Comparison of ENCODE assay signal across 18 cellular contexts in genomic region chr20:2260250-2260649, GRCh38. TPM values are rescaled to one million over a fixed set of nuclear protein-coding genes. Genes with fewer than 3 reads are reported as not detected.
A peak's percentile ranks its signal among the peaks of the same experiment; 100 is the strongest.
DNase-seq lines count a peak whose midpoint lies in the region; ATAC-seq, FAIRE-seq and TF ChIP-seq lines count a peak whose summit lies in the region.
"Had no signal": no experiment of that assay in that cellular context is flagged by ENCODE, and none has a peak within 500 bp of the region (broad histone marks: within the 10 kb centered on the region; RNA-seq: fewer than 3 reads in every experiment).

No MANE protein-coding gene starts in this region.

- H3K4me1 Mint-ChIP-seq in GM23338 = peaks cover 13% of the 10 kb centered on the region; the same call in 2 of the 3 replicates

- H3K4me2 ChIP-seq in GM23338 = no peak overlapping the region

- FAIRE-seq in small intestine (lab: Jason Lieb, UNC) = no peak
- FAIRE-seq: A549, GM12891 had no signal

- no peaks in the 10 kb centered on the region for H4K20me1 ChIP-seq in GM23338 (replicated peaks; ENCODE audit: insufficient read depth)

- DNase-seq in GM23338 (ENCODE audit: low spot score) = no peak
- peak; percentile 51 for DNase-seq in RPMI8226
- no peak for DNase-seq in esophagus squamous epithelium (lab: John Stamatoyannopoulos, UW)
- peak; percentile 13 for DNase-seq in small intestine
- DNase-seq in NK-92 (lab: John Stamatoyannopoulos, UW; ENCODE audit: unreplicated experiment) = no peak
- no peak for DNase-seq in NCI-H526 treated with DMSO at 0.1 percent for 48 hours (lab: John Stamatoyannopoulos, UW)
- DNase-seq: BE2C; CD4-positive, alpha-beta memory T cell; DMS79; GOT3; H9 had no signal

- H3K9me3 ChIP-seq in esophagus squamous epithelium (no peaks in the 10 kb centered on the region), small intestine (ENCODE audit: control insufficient read depth, low read depth) (no peaks in the 10 kb centered on the region)
- H3K9me3 ChIP-seq: A549, BE2C had no signal

- peaks cover 5% of the 10 kb centered on the region for H3K27me3 Mint-ChIP-seq in GM23338 (ENCODE audit: insufficient read depth, low read depth, poor library complexity)

- no peaks in the 10 kb centered on the region for H3K9me3 Mint-ChIP-seq in GM23338
- H3K9me3 Mint-ChIP-seq: CD4-positive, alpha-beta memory T cell; H9 had no signal

- 61 to 79% methylated on average over 5 to 9 of the region's 9 CpGs for WGBS in esophagus squamous epithelium, 2 donors
- WGBS in small intestine, 3 donors = 21 to 72% (median 37%) methylated on average over 9 of the region's 9 CpGs

- no peak for ATAC-seq in GM23338
- ATAC-seq in HG02870 (IDR thresholded peaks at IDR 0.05; ENCODE audit: unreplicated experiment) = no peak

- H3K27me3 ChIP-seq in GM23338 (ENCODE audit: insufficient read depth) (no peaks in the 10 kb centered on the region), esophagus squamous epithelium (no peaks in the 10 kb centered on the region), small intestine (ENCODE audit: control insufficient read depth in 2 of 2, insufficient read depth in 2 of 2, low read length in 2 of 2) (no peaks in the 10 kb centered on the region)
- H3K27me3 ChIP-seq: BE2C had no signal

- H3K79me2 ChIP-seq in GM23338 (replicated peaks; ENCODE audit: insufficient read depth) = no peaks in the 10 kb centered on the region

- no peaks in the 10 kb centered on the region for H3F3A ChIP-seq in GM23338 (replicated peaks; ENCODE audit: low read depth)

- no peaks in the 10 kb centered on the region; the same call in 1 of the 2 replicates for H3K4me1 ChIP-seq in GM23338 (ENCODE audit: insufficient read depth)
- peaks cover 0 to 42% (median 8%) of the 10 kb centered on the region in 3 donors for H3K4me1 ChIP-seq in esophagus squamous epithelium
- H3K4me1 ChIP-seq in small intestine (ENCODE audit: control insufficient read depth in 2 of 2, insufficient read depth in 1 of 2, low read depth in 1 of 2, low read length in 1 of 2) = no peaks in the 10 kb centered on the region
- H3K4me1 ChIP-seq: BE2C had no signal

- H3K27ac Mint-ChIP-seq in GM23338 = no peak overlapping the region
- H3K27ac Mint-ChIP-seq: CD4-positive, alpha-beta memory T cell had no signal

- TF ChIP-seq CTCF in GM23338 (conservative IDR thresholded peaks at IDR 0.05; ENCODE audit: low read depth in 2 of 2) (no peak), esophagus squamous epithelium (IDR thresholded peaks at IDR 0.05) (no peak)

- peak overlapping the region; percentile 47; the same call in 1 of the 2 replicates for H2AFZ ChIP-seq in GM23338

- H3K36me3 Mint-ChIP-seq in GM23338 (ENCODE audit: low read depth) = no peaks in the 10 kb centered on the region
- H3K36me3 Mint-ChIP-seq: CD4-positive, alpha-beta memory T cell had no signal

- H3K4me3 ChIP-seq in GM23338 (no peak overlapping the region), esophagus squamous epithelium (no peak overlapping the region), small intestine (ENCODE audit: low read depth in 1 of 2, low read length in 2 of 2) (no peak overlapping the region)
- H3K4me3 ChIP-seq: A549 had no signal

- no peak overlapping the region for H3K4me3 Mint-ChIP-seq in GM23338
- H3K4me3 Mint-ChIP-seq: CD4-positive, alpha-beta memory T cell; H9 had no signal

- no peaks in the 10 kb centered on the region for H3K9me2 ChIP-seq in GM23338 (ENCODE audit: insufficient read depth)

- intact Hi-C loops in esophagus squamous epithelium (cut with DNase I) = no loop called here

- no peak for TF ChIP-seq POLR2A in esophagus squamous epithelium (IDR thresholded peaks at IDR 0.05)

- no peaks in the 10 kb centered on the region for H3K36me3 ChIP-seq in GM23338 (ENCODE audit: insufficient read depth)
- H3K36me3 ChIP-seq in esophagus squamous epithelium = no peaks in the 10 kb centered on the region
- H3K36me3 ChIP-seq in small intestine (ENCODE audit: control insufficient read depth in 2 of 2, insufficient read depth in 2 of 2, low read length in 2 of 2) = no peaks in the 10 kb centered on the region
- H3K36me3 ChIP-seq: BE2C had no signal

- H3K27ac ChIP-seq in GM23338 (ENCODE audit: low read depth) (no peak overlapping the region), esophagus squamous epithelium (peak overlapping the region in 3 of 4 donors; percentile 57 to 80 (median 72)), small intestine (ENCODE audit: low read depth in 1 of 2, low read length in 1 of 2) (no peak overlapping the region)
- H3K27ac ChIP-seq: A549, C4-2B had no signal

TF ChIP-seq in GM23338, 12 proteins besides CTCF, POLR2A, EP300 and RAD21:
- TF ChIP-seq STAT1 (IDR thresholded peaks at IDR 0.05; ENCODE audit: unreplicated experiment) (no peak), JUNB (IDR thresholded peaks at IDR 0.05; ENCODE audit: unreplicated experiment) (no peak), CREB1 (CRISPR knock-in tag; IDR thresholded peaks at IDR 0.05; ENCODE audit: low read depth) (no peak), EZH2phosphoT487 (IDR thresholded peaks at IDR 0.05; ENCODE audit: unreplicated experiment) (no peak)
- TF ChIP-seq, protein P1, sequence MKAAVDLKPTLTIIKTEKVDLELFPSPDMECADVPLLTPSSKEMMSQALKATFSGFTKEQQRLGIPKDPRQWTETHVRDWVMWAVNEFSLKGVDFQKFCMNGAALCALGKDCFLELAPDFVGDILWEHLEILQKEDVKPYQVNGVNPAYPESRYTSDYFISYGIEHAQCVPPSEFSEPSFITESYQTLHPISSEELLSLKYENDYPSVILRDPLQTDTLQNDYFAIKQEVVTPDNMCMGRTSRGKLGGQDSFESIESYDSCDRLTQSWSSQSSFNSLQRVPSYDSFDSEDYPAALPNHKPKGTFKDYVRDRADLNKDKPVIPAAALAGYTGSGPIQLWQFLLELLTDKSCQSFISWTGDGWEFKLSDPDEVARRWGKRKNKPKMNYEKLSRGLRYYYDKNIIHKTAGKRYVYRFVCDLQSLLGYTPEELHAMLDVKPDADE (IDR thresholded peaks at IDR 0.05) = no peak

RNA-seq across cellular contexts. Expression of gene TGM3, which starts 35.6 kb away (rescaled TPM):
- total RNA-seq in GM23338 (2014; rRNA removed; shearing (Covaris generic)) = 0.08 TPM in 1 of 2 replicates, not detected in the other
- polyA plus RNA-seq in GM23338 (2016; fragmentation: Nextera tagmentation; extraction: Ambion mirVana) = 0.08 TPM in 1 of 2 replicates, not detected in the other
- total RNA-seq in esophagus squamous epithelium = 1,000 to 10,000 TPM in 3 of 4 donors, 100 to 1,000 TPM in 1; 626 to 2,995 (median 1,370) TPM
- polyA plus RNA-seq in small intestine = 1 to 10 TPM in 2 of 3 donors, under 1 TPM in 1; 0.39 to 1.6 (median 1.4) TPM
- total RNA-seq: CD4-positive, alpha-beta memory T cell; G401; H9; HT1080 had no signal
- polyA plus RNA-seq: AG04450; CD4-positive, alpha-beta memory T cell had no signal

Comparison
In these comparisons a context has a peak if more than half of its experiments do, and no peak if none do; other contexts are left out.
1. DNase-seq: peak in RPMI8226 (single experiment) and small intestine (single experiment); none in GM23338 (single experiment), esophagus squamous epithelium (single experiment), NK-92 (single experiment) and NCI-H526 treated with DMSO at 0.1 percent for 48 hours (single experiment).
2. H3K27ac ChIP-seq: peak in esophagus squamous epithelium (3 of 4); none in GM23338 (single experiment) and small intestine (0 of 2).
3. RNA of gene TGM3, which starts 35.6 kb away (total RNA-seq): 626 to 2,995 TPM in esophagus squamous epithelium; 0.08 TPM in GM23338; every median in the first group is over 100 times any median in the second.